ENCODE assay signal across 9 cellular contexts in the genomic region with DNA sequence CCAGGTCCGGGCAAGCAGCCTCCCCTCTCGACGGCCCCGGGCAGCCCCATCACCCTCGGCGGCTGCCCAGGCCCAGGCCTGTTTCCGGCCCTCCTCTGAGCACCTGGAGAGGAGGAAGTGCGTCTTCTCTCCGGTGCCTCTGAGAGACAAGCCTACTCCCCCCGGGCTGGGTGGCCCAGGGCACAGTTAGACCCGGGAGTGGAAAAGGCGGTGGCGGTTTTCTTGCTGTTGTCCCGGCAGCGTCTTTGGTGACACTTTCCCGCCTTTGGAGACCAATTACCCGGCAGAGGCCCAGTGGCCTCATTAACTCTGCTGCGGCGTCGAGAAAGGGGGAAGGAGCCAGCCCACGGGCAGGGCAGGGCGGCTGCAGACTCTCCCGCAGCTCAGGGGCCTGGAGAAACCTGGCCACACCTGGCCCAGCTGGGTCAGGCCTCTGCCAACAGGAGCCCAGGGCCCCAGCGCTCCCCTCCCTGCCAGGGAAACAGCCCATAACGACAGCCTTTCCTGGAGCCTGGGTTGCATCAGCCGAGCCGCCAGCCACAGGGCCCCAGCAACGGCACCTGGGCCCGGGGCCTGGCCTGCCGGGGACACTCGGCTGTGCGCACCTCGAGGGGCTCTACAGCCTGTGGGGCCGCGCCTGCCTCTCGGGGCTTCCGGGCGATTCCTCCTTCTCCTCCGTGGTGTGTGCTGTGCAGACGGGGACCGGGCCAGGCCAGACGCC. TPM values are rescaled to one million over a fixed set of nuclear protein-coding genes. Genes with fewer than 3 reads are reported as not detected.
A peak's percentile ranks its signal among the peaks of the same experiment; 100 is the strongest.
DNase-seq lines count a peak whose midpoint lies in the region; ATAC-seq, FAIRE-seq and TF ChIP-seq lines count a peak whose summit lies in the region.
"Had no signal": no experiment of that assay in that cellular context is flagged by ENCODE, and none has a peak within 500 bp of the region (broad histone marks: within the 10 kb centered on the region; RNA-seq: fewer than 3 reads in every experiment).

No MANE protein-coding gene starts in this region.

- H3K9me3 ChIP-seq in DOHH2 (ENCODE audit: control insufficient read depth, insufficient read depth, low read length) (no peaks in the 10 kb centered on the region), kidney (ENCODE audit: control insufficient read depth in 1 of 2, low read length in 2 of 2) (no peaks in the 10 kb centered on the region), stomach (no peaks in the 10 kb centered on the region)

- no peak for ATAC-seq in GM19455 (IDR thresholded peaks at IDR 0.05; ENCODE audit: unreplicated experiment)

- no peak overlapping the region for H3K9ac ChIP-seq in kidney (ENCODE audit: low read length in 2 of 2)

- no peaks in the 10 kb centered on the region for H3K9me2 ChIP-seq in DOHH2 (replicated peaks; ENCODE audit: control insufficient read depth, low read length)

- H3K4me1 ChIP-seq in DOHH2 (ENCODE audit: control insufficient read depth, low read length) = peaks cover 21% of the 10 kb centered on the region
- H3K4me1 ChIP-seq in kidney (ENCODE audit: control insufficient read depth in 1 of 2, insufficient read depth in 1 of 2, low read depth in 1 of 2, low read length in 2 of 2) = no peaks in the 10 kb centered on the region
- peaks cover 28 to 50% (median 39%) of the 10 kb centered on the region in 4 donors for H3K4me1 ChIP-seq in stomach

- H3K36me3 ChIP-seq in DOHH2 (ENCODE audit: control insufficient read depth, low read length) = no peaks in the 10 kb centered on the region
- no peaks in the 10 kb centered on the region for H3K36me3 ChIP-seq in kidney (ENCODE audit: control insufficient read depth in 1 of 2, insufficient read depth in 2 of 2, low read length in 2 of 2)
- H3K36me3 ChIP-seq in stomach = no peaks in the 10 kb centered on the region

- H4K20me1 ChIP-seq in DOHH2 (ENCODE audit: control insufficient read depth, insufficient read depth, low read depth, low read length) = no peaks in the 10 kb centered on the region

- TF ChIP-seq CTCF in DOHH2 (IDR thresholded peaks at IDR 0.05; ENCODE audit: low read depth, low read length, poor library complexity, severe bottlenecking) (no peak), kidney (IDR thresholded peaks at IDR 0.05; ENCODE audit: borderline replicate concordance, extremely low read depth, insufficient read depth) (no peak), stomach (IDR thresholded peaks at IDR 0.05) (no peak)

- peak overlapping the region; percentile 62 for H3K4me2 ChIP-seq in DOHH2 (ENCODE audit: low read length)

- WGBS in stomach, 5 donors = 15 to 47% (median 27%) methylated on average over 15 to 42 of the region's 42 CpGs

- intact Hi-C loops in kidney (cut with DNase I) (no loop called here), stomach (cut with DNase I; ENCODE audit: low total_unique reads) (no loop called here)

- TF ChIP-seq EP300 in stomach (IDR thresholded peaks at IDR 0.05) = no peak

- TF ChIP-seq POLR2A in stomach (IDR thresholded peaks at IDR 0.05) = no peak

- H3K27ac ChIP-seq in DOHH2 (ENCODE audit: low read depth, low read length) (peak overlapping the region; percentile 68), kidney (ENCODE audit: low read depth in 2 of 2, low read length in 2 of 2) (peak overlapping the region in 1 of 2 donors; percentile 28), stomach (peak overlapping the region; percentile 86 to 97 (median 89))

- DNase-seq in NCI-H1105 treated with DMSO at 0.1 percent for 48 hours (lab: John Stamatoyannopoulos, UW) = peak; percentile 90
- DNase-seq in activated CD4-positive, alpha-beta T cell treated with anti-CD3 and anti-CD28 coated beads, Interleukin-2, amount 50 U/mL, for 24 hours (ENCODE audit: low read depth in 1 of 2, low spot score in 1 of 2) = peak; percentile 38
- peak; percentile 91 for DNase-seq in kidney
- DNase-seq in stomach = peak; percentile 90
- DNase-seq in superior temporal gyrus (ENCODE audit: extremely low spot score) = no peak
- DNase-seq in SW 1271 (lab: John Stamatoyannopoulos, UW) = no peak

- FAIRE-seq in kidney (lab: Jason Lieb, UNC) = no peak

- H3K79me2 ChIP-seq in DOHH2 (ENCODE audit: control insufficient read depth, low read length) = no peaks in the 10 kb centered on the region

- no peaks in the 10 kb centered on the region for H3F3A ChIP-seq in DOHH2 (ENCODE audit: control insufficient read depth, insufficient read depth)

- H3K27me3 ChIP-seq in DOHH2 (ENCODE audit: control insufficient read depth, low read length) (peaks cover 3% of the 10 kb centered on the region; the same call in 1 of the 2 replicates), stomach (peaks cover 0 to 39% (median 0%) of the 10 kb centered on the region in 3 donors)

- peak overlapping the region; percentile 46 for H3K4me3 ChIP-seq in DOHH2 (ENCODE audit: low read length)
- no peak overlapping the region for H3K4me3 ChIP-seq in kidney (ENCODE audit: low read length in 2 of 2)
- no peak overlapping the region for H3K4me3 ChIP-seq in stomach

RNA-seq across cellular contexts. Expression of a gene that starts 28.4 kb away (rescaled TPM):
- total RNA-seq in kidney (14.8 TPM), stomach (10 to 100 TPM; 15.8 to 67.0 (median 33.8) TPM)
- polyA plus RNA-seq in kidney (ENCODE audit: insufficient read depth, low read depth, low replicate concordance) (8.6 TPM), stomach (10 to 100 TPM; 10.2 to 17.1 (median 12.8) TPM)

RNA-seq across cellular contexts. Expression of a gene that starts 29.4 kb away (rescaled TPM):
- 1.5 TPM for total RNA-seq in kidney
- not detected for polyA plus RNA-seq in kidney (ENCODE audit: insufficient read depth, low read depth, low replicate concordance)
- total RNA-seq in stomach = 1 to 10 TPM in 1 of 5 donors, not detected in 4; 6.4 TPM
- under 1 TPM in 2 of 3 donors, not detected in 1; 0.13 to 0.46 TPM for polyA plus RNA-seq in stomach
- total RNA-seq: dermis microvascular lymphatic vessel endothelial cell had no signal

Comparison
In these comparisons a context has a peak if more than half of its experiments do, and no peak if none do; other contexts are left out.
1. DNase-seq: peak in NCI-H1105 treated with DMSO at 0.1 percent for 48 hours (single experiment), activated CD4-positive, alpha-beta T cell treated with anti-CD3 and anti-CD28 coated beads, Interleukin-2, amount 50 U/mL, for 24 hours (2 of 2), kidney (single experiment) and stomach (single experiment); none in superior temporal gyrus (single experiment) and SW 1271 (0 of 2).